Comparison of ENCODE assay signal across 37 cellular contexts in genomic region chr7:13009517-13009916, GRCh38.
DNase-seq lines count a peak whose midpoint lies in the region; ATAC-seq, FAIRE-seq and TF ChIP-seq lines count a peak whose summit lies in the region.
"Had no signal": no experiment of that assay in that cellular context is flagged by ENCODE, and none has a peak within 500 bp of the region (broad histone marks: within the 10 kb centered on the region; RNA-seq: fewer than 3 reads in every experiment).

No MANE protein-coding gene starts in this region.

- FAIRE-seq in HepG2 (lab: Jason Lieb, UNC) (no peak), H54 (lab: Jason Lieb, UNC) (peak; percentile 15), RCC 7860 (lab: Jason Lieb, UNC) (no peak)
- FAIRE-seq: A204.1, A549, D721Med had no signal

- DNase-seq in HepG2 (ENCODE audit: low spot score) (no peak), right lobe of liver (no peak), H54 (ENCODE audit: insufficient read length, low spot score) (no peak), H9 (no peak), spleen (peak; percentile 24), T1000 (lab: John Stamatoyannopoulos, UW) (no peak), A673 (ENCODE audit: low spot score) (no peak), RCC 7860 (ENCODE audit: low spot score) (no peak)
- DNase-seq: 8988T; ACHN; AML-193; BE2C; C1 segment of cervical spinal cord; Caco-2; Calu3; CD4-positive, alpha-beta memory T cell; CD4-positive, alpha-beta T cell; CD4-positive, CD25-positive, alpha-beta regulatory T cell; CD8-positive, alpha-beta memory T cell; CD8-positive, alpha-beta T cell; COR-L47; DMS 273 treated with DMSO at 0.1 percent for 48 hours; DMS153; DMS53; DMS79; DMS79 treated with DMSO at 0.1 percent for 48 hours; DND-41; EL had no signal

- no peak overlapping the region for H3K56ac ChIP-seq in H9 (ENCODE audit: insufficient read length, low read depth, low read length)

- H3K27ac ChIP-seq in HepG2 (ENCODE audit: extremely low read length, insufficient read depth, low read length) = no peak overlapping the region
- no peak overlapping the region for H3K27ac ChIP-seq in right lobe of liver
- no peak overlapping the region for H3K27ac ChIP-seq in H9 (ENCODE audit: insufficient read length, low read depth, low read length)
- H3K27ac ChIP-seq in spleen = no peak overlapping the region
- H3K27ac ChIP-seq in A673 (ENCODE audit: low read depth, low read length, poor library complexity, severe bottlenecking) = no peak overlapping the region
- H3K27ac ChIP-seq: 22Rv1; A549; BLaER1; BLaER1 treated with 17β-estradiol and CSF1 and Interleukin-3, amounts not matched to agents 10 nM and 100 nM; C4-2B had no signal

- TF ChIP-seq CTCF in HepG2 (CRISPR knock-in tag; IDR thresholded peaks at IDR 0.05) = no peak
- TF ChIP-seq CTCF in right lobe of liver (IDR thresholded peaks at IDR 0.05) = no peak
- TF ChIP-seq CTCF in H9 (conservative IDR thresholded peaks at IDR 0.05) = no peak
- TF ChIP-seq CTCF in spleen (IDR thresholded peaks at IDR 0.05 in 8 of 11, conservative IDR thresholded peaks at IDR 0.05 in 3 of 11) = no peak
- TF ChIP-seq CTCF in A673 (conservative IDR thresholded peaks at IDR 0.05; ENCODE audit: low read depth, low read length) = no peak

- H2AFZ ChIP-seq in HepG2 (ENCODE audit: low read length) = no peak overlapping the region
- no peak overlapping the region for H2AFZ ChIP-seq in H9 (ENCODE audit: low read length)

- H3K23me2 ChIP-seq in H9 (ENCODE audit: insufficient read length, low read depth, low read length, poor library complexity, severe bottlenecking) = no peaks in the 10 kb centered on the region

- TF ChIP-seq EP300 in HepG2 (IDR thresholded peaks at IDR 0.05; ENCODE audit: low read depth in 2 of 2, low read length in 2 of 2) = no peak
- no peak for TF ChIP-seq EP300 in HepG2 (CRISPR knock-in tag; IDR thresholded peaks at IDR 0.05; ENCODE audit: borderline replicate concordance)

- POLR2A ChIA-PET in HepG2 (lab: Yijun Ruan, JAX) = no interaction called here
- POLR2A ChIA-PET in A673 (lab: Charles Lee; ENCODE audit: low non-redundant PET) = no interaction called here

- peak overlapping the region in 2 of 3 experiments; percentile 23 to 39; a peak in 2 of 7 replicates for H3K27ac Mint-ChIP-seq in H9
- H3K27ac Mint-ChIP-seq: B cell; CD14-positive monocyte; CD4-positive, alpha-beta memory T cell; CD4-positive, alpha-beta T cell; CD4-positive, CD25-positive, alpha-beta regulatory T cell; CD8-positive, alpha-beta memory T cell; CD8-positive, alpha-beta T cell had no signal

- no peak overlapping the region for H2BK120ac ChIP-seq in H9 (ENCODE audit: low read depth, low read length, poor library complexity, severe bottlenecking)

- in situ Hi-C loops in HepG2 (cut with HindIII; ENCODE audit: extremely low pct_ligation_motif_present, low pct_unique_long_range_greater_than_20kb) = no loop called here

- no peak overlapping the region for H4K91ac ChIP-seq in H9 (ENCODE audit: insufficient read length, low read depth, low read length)

- H3K4me3 ChIP-seq in HepG2 (replicated peaks in 1 of 3; ENCODE audit: insufficient read depth in 1 of 3, low read depth in 2 of 3, low read length in 3 of 3) = no peak overlapping the region
- no peak overlapping the region for H3K4me3 ChIP-seq in right lobe of liver
- no peak overlapping the region for H3K4me3 ChIP-seq in spleen
- H3K4me3 ChIP-seq in A673 (ENCODE audit: low read depth, low read length, poor library complexity, severe bottlenecking) = no peak overlapping the region
- H3K4me3 ChIP-seq: A549; BLaER1; BLaER1 treated with 17β-estradiol and CSF1 and Interleukin-3, amounts not matched to agents 10 nM and 100 nM had no signal

- no peak overlapping the region for H3K4me3 Mint-ChIP-seq in H9
- H3K4me3 Mint-ChIP-seq: B cell; CD14-positive monocyte; CD4-positive, alpha-beta memory T cell; CD4-positive, alpha-beta T cell; CD4-positive, CD25-positive, alpha-beta regulatory T cell; CD8-positive, alpha-beta memory T cell; CD8-positive, alpha-beta T cell had no signal

- no peak overlapping the region for H4K5ac ChIP-seq in H9 (ENCODE audit: insufficient read length, low read depth, low read length)

- no peak overlapping the region for H2AK5ac ChIP-seq in H9 (ENCODE audit: insufficient read length, low read length)

- peaks cover 6 to 16% (median 7%) of the 10 kb centered on the region in 3 experiments for H3K36me3 Mint-ChIP-seq in H9 (ENCODE audit: insufficient read depth in 1 of 3, low read depth in 3 of 3)
- H3K36me3 Mint-ChIP-seq: CD14-positive monocyte; CD4-positive, CD25-positive, alpha-beta regulatory T cell; CD8-positive, alpha-beta T cell had no signal

- BruUV-seq in HepG2 (replicated peaks; lab: Mats Ljungman, UMichigan) = no TSS peak
- BruUV-seq in A673 (replicated peaks; lab: Mats Ljungman, UMichigan) = no TSS peak

- no peak overlapping the region for H2BK12ac ChIP-seq in H9 (ENCODE audit: insufficient read length, low read depth, low read length)

- intact Hi-C loops in HepG2 (cut with micrococcal nuclease; ENCODE audit: unreplicated experiment) (no loop called here), right lobe of liver (cut with DNase I) (no loop called here), spleen (cut with DNase I; ENCODE audit: low total_unique reads) (no loop called here), A673 (cut with micrococcal nuclease; ENCODE audit: unreplicated experiment) (no loop called here)

- TF ChIP-seq POLR2A in HepG2 (IDR thresholded peaks at IDR 0.05; ENCODE audit: insufficient read depth in 1 of 2, low read depth in 2 of 2, low read length in 2 of 2) (no peak), right lobe of liver (IDR thresholded peaks at IDR 0.05) (no peak), H54 (IDR thresholded peaks at IDR 0.05; ENCODE audit: low read depth, low read length) (no peak), spleen (IDR thresholded peaks at IDR 0.05) (no peak)

- no peak overlapping the region for H4K8ac ChIP-seq in H9 (replicated peaks; ENCODE audit: insufficient read length, low read depth, low read length)

- no peaks in the 10 kb centered on the region for H3K36me3 ChIP-seq in HepG2 (replicated peaks in 1 of 2; ENCODE audit: control insufficient read depth in 1 of 2, insufficient read depth in 2 of 2, low read length in 2 of 2)
- no peaks in the 10 kb centered on the region for H3K36me3 ChIP-seq in right lobe of liver
- H3K36me3 ChIP-seq in spleen = no peaks in the 10 kb centered on the region
- no peaks in the 10 kb centered on the region for H3K36me3 ChIP-seq in A673 (ENCODE audit: insufficient read depth, low read length, poor library complexity, severe bottlenecking)
- H3K36me3 ChIP-seq: BE2C; BLaER1; BLaER1 treated with 17β-estradiol and CSF1 and Interleukin-3, amounts not matched to agents 10 nM and 100 nM had no signal

- H3K18ac ChIP-seq in H9 (ENCODE audit: insufficient read length, low read depth, low read length) = no peak overlapping the region

- H3K4me1 Mint-ChIP-seq in H9 = peaks cover 5% of the 10 kb centered on the region in 2 experiments; a peak in 3 of 4 replicates
- H3K4me1 Mint-ChIP-seq: B cell; CD14-positive monocyte; CD4-positive, CD25-positive, alpha-beta regulatory T cell; CD8-positive, alpha-beta memory T cell had no signal

- H3K9me3 ChIP-seq in HepG2 (ENCODE audit: low read length) (no peaks in the 10 kb centered on the region), right lobe of liver (no peaks in the 10 kb centered on the region), H9 (ENCODE audit: control insufficient read depth, low read depth, low read length) (no peaks in the 10 kb centered on the region), spleen (no peaks in the 10 kb centered on the region), A673 (ENCODE audit: low read depth, low read length, poor library complexity, severe bottlenecking) (no peaks in the 10 kb centered on the region)
- H3K9me3 ChIP-seq: A549, BE2C, BLaER1 had no signal

- no peaks in the 10 kb centered on the region for H4K20me1 ChIP-seq in HepG2 (ENCODE audit: insufficient read depth, low read length)
- no peaks in the 10 kb centered on the region for H4K20me1 ChIP-seq in H9 (ENCODE audit: control insufficient read depth, insufficient read depth, insufficient read length)
- H4K20me1 ChIP-seq: BLaER1; BLaER1 treated with 17β-estradiol and CSF1 and Interleukin-3, amounts not matched to agents 10 nM and 100 nM had no signal

- no peak overlapping the region for H3K4ac ChIP-seq in H9 (ENCODE audit: low read depth, low read length)

- 100% methylated on average over 3 of the region's 3 CpGs for WGBS in HepG2 (ENCODE audit: low lambda C conversion rate)
- WGBS in right lobe of liver (ENCODE audit: insufficient coverage, low coverage, low lambda C conversion rate, missing lambda C conversion rate) = 96% methylated on average over 3 of the region's 3 CpGs
- no CpG with 5 or more reads among the region's 3 CpGs for WGBS in H9 (ENCODE audit: extremely low coverage, insufficient read length, low lambda C conversion rate)
- 90 to 98% (median 95%) methylated on average over 3 of the region's 3 CpGs for WGBS in spleen, 5 donors

- H3K4me1 ChIP-seq in HepG2 (ENCODE audit: insufficient read depth, low read length) (peaks cover 5% of the 10 kb centered on the region), right lobe of liver (no peaks in the 10 kb centered on the region), H9 (ENCODE audit: insufficient read depth, low read length) (peaks cover 3% of the 10 kb centered on the region; the same call in 1 of the 2 replicates), spleen (no peaks in the 10 kb centered on the region), A673 (ENCODE audit: insufficient read depth, low read length, poor library complexity, severe bottlenecking) (no peaks in the 10 kb centered on the region)
- H3K4me1 ChIP-seq: A549; BE2C; BLaER1; BLaER1 treated with 17β-estradiol and CSF1 and Interleukin-3, amounts not matched to agents 10 nM and 100 nM had no signal

- H3K27me3 ChIP-seq in HepG2 (ENCODE audit: control insufficient read depth in 1 of 2, insufficient read depth in 2 of 2, low read length in 2 of 2) (no peaks in the 10 kb centered on the region), right lobe of liver (no peaks in the 10 kb centered on the region), H9 (ENCODE audit: insufficient read depth, low read length) (no peaks in the 10 kb centered on the region), spleen (replicated peaks in 1 of 7) (no peaks in the 10 kb centered on the region), A673 (replicated peaks; ENCODE audit: insufficient read depth, low read depth, low read length, poor library complexity) (peaks cover 18% of the 10 kb centered on the region)
- H3K27me3 ChIP-seq: BE2C; BLaER1; BLaER1 treated with 17β-estradiol and CSF1 and Interleukin-3, amounts not matched to agents 10 nM and 100 nM had no signal

- no peaks in the 10 kb centered on the region for H3K27me3 Mint-ChIP-seq in H9 (ENCODE audit: low read depth)
- H3K27me3 Mint-ChIP-seq: CD4-positive, CD25-positive, alpha-beta regulatory T cell had no signal

- H2BK5ac ChIP-seq in H9 (ENCODE audit: insufficient read length, low read length) = no peak overlapping the region

- no peaks in the 10 kb centered on the region for H3K79me1 ChIP-seq in H9 (ENCODE audit: insufficient read depth, low read depth, low read length, poor library complexity, severe bottlenecking)

- H3T11ph ChIP-seq in H9 (ENCODE audit: low read length) = no peak overlapping the region

- H2BK20ac ChIP-seq in H9 (ENCODE audit: low read depth, low read length, poor library complexity, severe bottlenecking) = no peak overlapping the region

- ATAC-seq in HepG2 (no peak), right lobe of liver (no peak)
- ATAC-seq: A549; CD8-positive, alpha-beta T cell had no signal

- no peak overlapping the region for H2BK15ac ChIP-seq in H9 (ENCODE audit: low read depth, low read length)

- CTCF ChIA-PET in HepG2 (lab: Yijun Ruan, JAX; ENCODE audit: low intra/inter-chr PET ratio, low total read pairs) (no interaction called here), A673 (lab: Charles Lee) (no interaction called here)

- H3K9ac ChIP-seq in HepG2 (ENCODE audit: insufficient read depth, low read depth, low read length) (no peak overlapping the region), H9 (ENCODE audit: extremely low read depth, insufficient read length, low read length) (no peak overlapping the region)
- H3K9ac ChIP-seq: BLaER1; BLaER1 treated with 17β-estradiol and CSF1 and Interleukin-3, amounts not matched to agents 10 nM and 100 nM had no signal

- no peak for TF ChIP-seq RAD21 in HepG2 (CRISPR knock-in tag; IDR thresholded peaks at IDR 0.05)

- H3K4me2 ChIP-seq in HepG2 (ENCODE audit: low read depth, low read length) (no peak overlapping the region), H9 (ENCODE audit: insufficient read depth, insufficient read length, low read length) (no peak overlapping the region)
- H3K4me2 ChIP-seq: A549; BLaER1; BLaER1 treated with 17β-estradiol and CSF1 and Interleukin-3, amounts not matched to agents 10 nM and 100 nM had no signal

- no peak overlapping the region for H3K23ac ChIP-seq in H9 (ENCODE audit: insufficient read length, low read depth, low read length)

- H3K9me3 Mint-ChIP-seq in H9 = peaks cover 8 to 12% of the 10 kb centered on the region in 2 experiments; a peak in 4 of 5 replicates

- H3K79me2 ChIP-seq in HepG2 (ENCODE audit: insufficient read depth, low read length) (no peaks in the 10 kb centered on the region), H9 (ENCODE audit: insufficient read depth, low read length) (no peaks in the 10 kb centered on the region)

- H3K14ac ChIP-seq in H9 (ENCODE audit: insufficient read depth, low read length) = no peak overlapping the region
